8 cellular contexts compared by ENCODE assay signal in the genomic region with DNA sequence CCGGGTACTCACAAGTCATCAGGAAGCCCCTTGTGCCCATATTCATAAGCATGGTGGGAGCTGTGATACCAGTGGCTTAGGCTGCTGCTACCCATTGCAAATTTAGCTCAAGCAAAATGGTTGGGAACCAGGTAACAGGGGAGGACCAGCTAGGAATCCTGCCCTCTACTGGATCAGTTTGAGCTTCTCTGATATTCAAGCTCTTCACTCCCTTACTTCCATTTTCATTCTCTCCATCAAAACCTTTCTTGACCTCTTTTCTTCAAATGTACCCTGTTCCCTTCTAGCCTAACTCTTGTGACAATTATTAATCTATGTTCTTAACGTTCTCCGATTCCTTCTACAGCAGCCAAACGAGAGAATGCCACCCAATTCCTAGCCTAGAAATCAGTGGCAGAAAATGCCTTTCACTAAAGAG. TPM values are rescaled to one million over a fixed set of nuclear protein-coding genes. Genes with fewer than 3 reads are reported as not detected.
A peak's percentile ranks its signal among the peaks of the same experiment; 100 is the strongest.
DNase-seq lines count a peak whose midpoint lies in the region; ATAC-seq and TF ChIP-seq lines count a peak whose summit lies in the region.

No MANE protein-coding gene starts in this region.

- no peaks in the 10 kb centered on the region for H3K9me3 Mint-ChIP-seq in natural killer cell

- H3K4me3 Mint-ChIP-seq in natural killer cell, result no peak overlapping the region

- DNase-seq in NCI-H1417 (lab: John Stamatoyannopoulos, UW) (peak in 2 of 3 experiments; percentile 1 to 25), NCI-H1417 treated with DMSO at 0.1 percent for 48 hours (lab: John Stamatoyannopoulos, UW) (no peak), HFF-Myc (ENCODE audit: extremely low read depth, low read depth) (peak; percentile 40), RPMI7951 (ENCODE audit: low read depth) (peak; percentile 38), cerebellum (ENCODE audit: low spot score) (peak; percentile 8), natural killer cell (no peak)

- H3K4me1 Mint-ChIP-seq in natural killer cell, result peaks cover 5 to 18% of the 10 kb centered on the region in 2 donors

- TF ChIP-seq CTCF in HFF-Myc (IDR thresholded peaks at IDR 0.05; ENCODE audit: low read depth, low read length, missing control alignments), result peak; percentile 61
- peak; percentile 41 for TF ChIP-seq CTCF in natural killer cell (IDR thresholded peaks at IDR 0.05)

- H3K27ac Mint-ChIP-seq in natural killer cell, result peak overlapping the region; percentile 15 to 56

- H3K27me3 Mint-ChIP-seq in natural killer cell (ENCODE audit: low read depth in 2 of 2), result no peaks in the 10 kb centered on the region

- H3K36me3 Mint-ChIP-seq in natural killer cell, result peaks cover 13% of the 10 kb centered on the region

- no peak overlapping the region for H3K4me3 ChIP-seq in HFF-Myc (replicated peaks; ENCODE audit: low read depth, low read length)

- intact Hi-C loops in natural killer cell (cut with micrococcal nuclease), result no loop called here

- ATAC-seq in natural killer cell, result peak in 2 of 3 donors; percentile 70
- ATAC-seq in HG03469 (IDR thresholded peaks at IDR 0.05; ENCODE audit: unreplicated experiment), result no peak
- ATAC-seq in GM18520 (IDR thresholded peaks at IDR 0.05; ENCODE audit: unreplicated experiment), result no peak

RNA-seq across cellular contexts. Expression of a gene that starts 9.7 kb away (rescaled TPM):
- total RNA-seq in RPMI7951 (2014; rRNA removed; shearing (Covaris generic)), result 89.5 and 108 TPM in 2 replicates
- total RNA-seq in cerebellum (35.5 TPM), natural killer cell (10 to 100 TPM; 24.7 to 31.3 (median 29.6) TPM)

RNA-seq across cellular contexts. Expression of a gene that starts 50.5 kb away (rescaled TPM):
- 5.9 and 10.0 TPM in 2 replicates for total RNA-seq in RPMI7951 (2014; rRNA removed; shearing (Covaris generic))
- total RNA-seq in cerebellum (18.9 TPM), natural killer cell (10 to 100 TPM in 2 of 3 donors, 1 to 10 TPM in 1; 8.8 to 13.9 (median 12.2) TPM)

Comparison
In these comparisons a context has a peak if more than half of its experiments do, and no peak if none do; other contexts are left out.
1. DNase-seq: peak in NCI-H1417 (2 of 3), HFF-Myc (single experiment), RPMI7951 (single experiment) and cerebellum (single experiment); none in NCI-H1417 treated with DMSO at 0.1 percent for 48 hours (single experiment) and natural killer cell (single experiment).
2. ATAC-seq: peak in natural killer cell (2 of 3); none in HG03469 (single experiment) and GM18520 (single experiment).